Comparison of ENCODE assay signal across 8 cellular contexts in genomic region chrX:20378291-20378920, GRCh38.
A peak's percentile ranks its signal among the peaks of the same experiment; 100 is the strongest.
DNase-seq lines count a peak whose midpoint lies in the region; ATAC-seq and TF ChIP-seq lines count a peak whose summit lies in the region.

No MANE protein-coding gene starts in this region.

- no peaks in the 10 kb centered on the region for H3K9me3 Mint-ChIP-seq in natural killer cell treated with Interleukin-12 subunit alpha and Interleukin-12 subunit beta and Interleukin-15 and Interleukin-18, amount 100 ng/mL, for 72 hours
- H3K9me3 Mint-ChIP-seq in natural killer cell: no peaks in the 10 kb centered on the region
- no peaks in the 10 kb centered on the region for H3K9me3 Mint-ChIP-seq in activated naive CD8-positive, alpha-beta T cell treated with anti-CD3 and anti-CD28 coated beads, Interleukin-2, amount 50 U/mL, for 24 hours

- intact Hi-C loops in natural killer cell (cut with micrococcal nuclease) (no loop called here), transverse colon (cut with DNase I; ENCODE audit: low total_unique reads) (no loop called here)

- no peak for TF ChIP-seq POLR2A in transverse colon (IDR thresholded peaks at IDR 0.05)

- no peak for DNase-seq in natural killer cell treated with Interleukin-12 subunit alpha and Interleukin-12 subunit beta and Interleukin-15 and Interleukin-18, amount 100 ng/mL, for 72 hours (ENCODE audit: low spot score)
- no peak for DNase-seq in natural killer cell
- peak; percentile 72 for DNase-seq in HT-29 (ENCODE audit: low spot score)
- DNase-seq in activated naive CD8-positive, alpha-beta T cell treated with anti-CD3 and anti-CD28 coated beads, Interleukin-2, amount 50 U/mL, for 24 hours: peak; percentile 21
- DNase-seq in transverse colon: peak; percentile 60
- DNase-seq in NCI-H187 (lab: John Stamatoyannopoulos, UW): no peak

- no peak for TF ChIP-seq CTCF in natural killer cell (IDR thresholded peaks at IDR 0.05)
- no peak for TF ChIP-seq CTCF in transverse colon (IDR thresholded peaks at IDR 0.05)

- H3K27me3 ChIP-seq in transverse colon: no peaks in the 10 kb centered on the region

- peaks cover 0 to 12% of the 10 kb centered on the region in 2 donors for H3K27me3 Mint-ChIP-seq in natural killer cell treated with Interleukin-12 subunit alpha and Interleukin-12 subunit beta and Interleukin-15 and Interleukin-18, amount 100 ng/mL, for 72 hours
- H3K27me3 Mint-ChIP-seq in natural killer cell (ENCODE audit: low read depth in 2 of 2): peaks cover 0 to 7% of the 10 kb centered on the region in 2 donors
- no peaks in the 10 kb centered on the region for H3K27me3 Mint-ChIP-seq in activated naive CD8-positive, alpha-beta T cell treated with anti-CD3 and anti-CD28 coated beads, Interleukin-2, amount 50 U/mL, for 24 hours

- in situ Hi-C loops in transverse colon (cut with MboI; ENCODE audit: low pct_ligation_motif_present in 1 of 4, low pct_unique_long_range_greater_than_20kb in 1 of 4, low sequenced_read_pairs in 3 of 4): no loop called here

- no peak for TF ChIP-seq EP300 in transverse colon (IDR thresholded peaks at IDR 0.05; ENCODE audit: low read depth)

- H3K9me3 ChIP-seq in transverse colon: no peaks in the 10 kb centered on the region

- H3K4me3 ChIP-seq in transverse colon: no peak overlapping the region

- H3K4me1 Mint-ChIP-seq in natural killer cell treated with Interleukin-12 subunit alpha and Interleukin-12 subunit beta and Interleukin-15 and Interleukin-18, amount 100 ng/mL, for 72 hours (ENCODE audit: low read depth in 2 of 2): peaks cover 10 to 23% of the 10 kb centered on the region in 2 donors
- peaks cover 0 to 5% of the 10 kb centered on the region in 2 donors for H3K4me1 Mint-ChIP-seq in natural killer cell
- peaks cover 51% of the 10 kb centered on the region for H3K4me1 Mint-ChIP-seq in activated naive CD8-positive, alpha-beta T cell treated with anti-CD3 and anti-CD28 coated beads, Interleukin-2, amount 50 U/mL, for 24 hours

- H3K4me1 ChIP-seq in transverse colon: peaks cover 0 to 13% (median 2%) of the 10 kb centered on the region in 4 donors

- H3K4me3 Mint-ChIP-seq in natural killer cell treated with Interleukin-12 subunit alpha and Interleukin-12 subunit beta and Interleukin-15 and Interleukin-18, amount 100 ng/mL, for 72 hours: peak overlapping the region; percentile 9
- H3K4me3 Mint-ChIP-seq in natural killer cell: no peak overlapping the region
- peak overlapping the region; percentile 60 for H3K4me3 Mint-ChIP-seq in activated naive CD8-positive, alpha-beta T cell treated with anti-CD3 and anti-CD28 coated beads, Interleukin-2, amount 50 U/mL, for 24 hours

- peak; percentile 61 to 78 for ATAC-seq in natural killer cell treated with Interleukin-12 subunit alpha and Interleukin-12 subunit beta and Interleukin-15 and Interleukin-18, amount 100 ng/mL, for 72 hours
- ATAC-seq in natural killer cell (no peak), GM21619 (IDR thresholded peaks at IDR 0.05; ENCODE audit: unreplicated experiment) (no peak), GM21367 (IDR thresholded peaks at IDR 0.05; ENCODE audit: unreplicated experiment) (no peak)
- ATAC-seq in activated naive CD8-positive, alpha-beta T cell treated with anti-CD3 and anti-CD28 coated beads, Interleukin-2, amount 50 U/mL, for 24 hours: peak; percentile 83

- peak overlapping the region; percentile 44 to 63 (median 60) for H3K27ac ChIP-seq in transverse colon

- 19% methylated on average over 3 of the region's 3 CpGs; no CpG with 5 or more reads in 1 of the 2 donors for WGBS in transverse colon (ENCODE audit: low coverage in 1 of 2), 2 donors

- peak overlapping the region in 1 of 2 donors; percentile 33 for H3K27ac Mint-ChIP-seq in natural killer cell treated with Interleukin-12 subunit alpha and Interleukin-12 subunit beta and Interleukin-15 and Interleukin-18, amount 100 ng/mL, for 72 hours
- no peak overlapping the region for H3K27ac Mint-ChIP-seq in natural killer cell
- peak overlapping the region; percentile 90 for H3K27ac Mint-ChIP-seq in activated naive CD8-positive, alpha-beta T cell treated with anti-CD3 and anti-CD28 coated beads, Interleukin-2, amount 50 U/mL, for 24 hours

- no peaks in the 10 kb centered on the region for H3K36me3 ChIP-seq in transverse colon

- H3K36me3 Mint-ChIP-seq in natural killer cell treated with Interleukin-12 subunit alpha and Interleukin-12 subunit beta and Interleukin-15 and Interleukin-18, amount 100 ng/mL, for 72 hours: no peaks in the 10 kb centered on the region
- no peaks in the 10 kb centered on the region for H3K36me3 Mint-ChIP-seq in natural killer cell
- H3K36me3 Mint-ChIP-seq in activated naive CD8-positive, alpha-beta T cell treated with anti-CD3 and anti-CD28 coated beads, Interleukin-2, amount 50 U/mL, for 24 hours (ENCODE audit: low read depth): no peaks in the 10 kb centered on the region

Comparison
In these comparisons a context has a peak if more than half of its experiments do, and no peak if none do; other contexts are left out.
1. ATAC-seq: peak in natural killer cell treated with Interleukin-12 subunit alpha and Interleukin-12 subunit beta and Interleukin-15 and Interleukin-18, amount 100 ng/mL, for 72 hours (2 of 2) and activated naive CD8-positive, alpha-beta T cell treated with anti-CD3 and anti-CD28 coated beads, Interleukin-2, amount 50 U/mL, for 24 hours (single experiment); none in natural killer cell (0 of 3), GM21619 (single experiment) and GM21367 (single experiment).
2. DNase-seq: peak in HT-29 (single experiment), activated naive CD8-positive, alpha-beta T cell treated with anti-CD3 and anti-CD28 coated beads, Interleukin-2, amount 50 U/mL, for 24 hours (single experiment) and transverse colon (single experiment); none in natural killer cell treated with Interleukin-12 subunit alpha and Interleukin-12 subunit beta and Interleukin-15 and Interleukin-18, amount 100 ng/mL, for 72 hours (single experiment), natural killer cell (single experiment) and NCI-H187 (0 of 2).